In the genomic region with DNA sequence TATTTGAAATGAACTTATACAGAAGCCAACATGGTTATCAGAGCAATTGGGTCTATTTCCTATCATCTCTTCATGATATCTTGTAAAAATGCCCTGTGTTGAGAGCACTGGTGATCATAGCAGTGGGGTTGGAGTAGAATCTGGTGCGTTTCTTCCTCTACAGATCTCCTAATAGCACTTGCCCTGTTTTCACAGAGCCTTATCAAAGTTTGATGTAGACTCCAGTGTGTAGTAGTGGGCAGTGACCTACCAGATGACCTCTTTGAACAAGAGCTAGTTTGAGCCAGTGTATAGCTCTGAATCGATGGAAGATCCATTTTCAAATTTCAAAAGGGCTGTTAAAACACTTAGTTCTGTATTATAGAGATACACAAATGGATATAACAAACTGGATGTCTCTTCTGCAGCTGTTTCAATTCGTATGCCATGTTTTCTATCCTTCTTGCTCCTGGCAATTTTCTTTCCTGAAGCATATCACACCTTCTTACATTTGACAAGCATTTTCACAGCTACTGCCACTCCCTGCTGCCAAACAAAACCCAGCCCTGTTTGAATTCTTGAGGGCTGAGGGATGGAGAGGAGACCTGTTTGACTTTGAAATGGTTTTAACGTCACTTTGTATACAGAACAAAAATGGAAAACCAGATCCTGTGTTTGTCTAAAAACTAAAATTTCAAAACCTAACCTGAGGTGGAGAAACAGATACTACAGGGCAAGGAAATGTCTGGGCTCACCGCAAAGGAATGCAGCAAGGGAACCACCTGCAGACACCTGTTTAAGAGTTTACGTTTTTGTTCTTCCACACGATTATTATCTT, we compare ENCODE assay signal across 29 cellular contexts.
DNase-seq lines count a peak whose midpoint lies in the region; ATAC-seq and TF ChIP-seq lines count a peak whose summit lies in the region.
"Had no signal": no experiment of that assay in that cellular context is flagged by ENCODE, and none has a peak within 500 bp of the region (broad histone marks: within the 10 kb centered on the region; RNA-seq: fewer than 3 reads in every experiment).

No MANE protein-coding gene starts in this region.

- TF ChIP-seq CTCF in HL-60 (IDR thresholded peaks at IDR 0.05; ENCODE audit: insufficient read depth, low read length) (no peak), RWPE2 (IDR thresholded peaks at IDR 0.05; ENCODE audit: poor library complexity, severe bottlenecking) (no peak), ovary (IDR thresholded peaks at IDR 0.05) (no peak)

- WGBS in trophoblast cell (ENCODE audit: extremely low coverage, insufficient coverage, insufficient read length): no CpG with 5 or more reads among the region's 7 CpGs
- WGBS in ovary, 3 donors: 73 to 84% (median 75%) methylated on average over 7 of the region's 7 CpGs

- DNase-seq in HL-60 (ENCODE audit: low read depth in 1 of 2, low spot score in 1 of 2) (no peak), RWPE2 (ENCODE audit: low spot score) (no peak), left colon (no peak), trophoblast cell (peak; percentile 66 to 67), T-helper 9 cell (no peak), ovary (no peak)
- DNase-seq: activated CD4-positive, alpha-beta T cell treated with anti-CD3 and anti-CD28 coated beads, Interleukin-2, amount 50 U/mL, for 4 hours; activated CD4-positive, CD25-positive, alpha-beta regulatory T cell; activated CD8-positive, alpha-beta memory T cell treated with anti-CD3 and anti-CD28 coated beads, Interleukin-2, amount 10 ng/mL, durations not matched to agents 7 days and 5 days; activated gamma-delta T cell treated with Interleukin-2 at 50 U/mL for 16 hours; activated T-cell treated with anti-CD3 and anti-CD28 coated beads, Interleukin-2, amount 50 U/mL, for 4 hours; central memory CD4-positive, alpha-beta T cell; DND-41; effector memory CD8-positive, alpha-beta T cell; GF-D8; heart left ventricle; kidney; NCI-H146; Peyer's patch; psoas muscle; sigmoid colon; stimulated activated CD4-positive, alpha-beta T cell treated with anti-CD3 and anti-CD28 coated beads, Interleukin-12 subunit alpha, Interleukin-12 subunit beta, amount 100 ng/mL, for 4 hours; stimulated activated CD4-positive, alpha-beta T cell treated with anti-CD3 and anti-CD28 coated beads, Interleukin-2, amount 100 ng/mL, for 48 hours; stimulated activated naive CD8-positive, alpha-beta T cell treated with anti-CD3 and anti-CD28 coated beads, Interleukin-15, amount 100 ng/mL, for 72 hours; T-cell had no signal

- H3K79me2 ChIP-seq in trophoblast cell (ENCODE audit: control insufficient read depth, insufficient read depth, low read length, poor library complexity): no peaks in the 10 kb centered on the region

- H4K91ac ChIP-seq in trophoblast cell (ENCODE audit: low read depth, low read length): no peak overlapping the region

- H3K4me1 ChIP-seq in RWPE2 (ENCODE audit: insufficient read depth, poor library complexity, severe bottlenecking) (peaks cover 6% of the 10 kb centered on the region), trophoblast cell (ENCODE audit: control insufficient read depth in 1 of 2, insufficient read depth in 2 of 2, low read length in 2 of 2) (peaks cover 0 to 4% of the 10 kb centered on the region in 2 experiments), ovary (ENCODE audit: insufficient read depth) (no peaks in the 10 kb centered on the region)
- H3K4me1 ChIP-seq: BLaER1, Peyer's patch had no signal

- H4K12ac ChIP-seq in trophoblast cell (ENCODE audit: low read depth, low read length): no peak overlapping the region

- H3K14ac ChIP-seq in trophoblast cell (ENCODE audit: low read length): no peak overlapping the region

- no peak overlapping the region for H2BK120ac ChIP-seq in trophoblast cell (ENCODE audit: insufficient read depth, low read length, poor library complexity)

- H3K4ac ChIP-seq in trophoblast cell (ENCODE audit: low read depth, low read length): no peak overlapping the region

- no peak overlapping the region for H3K9ac ChIP-seq in trophoblast cell (ENCODE audit: low read length)
- H3K9ac ChIP-seq: BLaER1 had no signal

- no peak for TF ChIP-seq EP300 in ovary (IDR thresholded peaks at IDR 0.05)

- no peak overlapping the region for H4K8ac ChIP-seq in trophoblast cell (ENCODE audit: low read depth, low read length)

- intact Hi-C loops in left colon (cut with DNase I, micrococcal nuclease) (no loop called here), ovary (cut with DNase I) (no loop called here)

- H3K36me3 ChIP-seq in RWPE2 (ENCODE audit: low read depth) (no peaks in the 10 kb centered on the region), trophoblast cell (ENCODE audit: control insufficient read depth in 1 of 2, insufficient read depth in 2 of 2, low read length in 2 of 2) (no peaks in the 10 kb centered on the region), ovary (no peaks in the 10 kb centered on the region)
- H3K36me3 ChIP-seq: ascending aorta, BLaER1, heart left ventricle, Peyer's patch, sigmoid colon, SJSA1 had no signal

- no peak overlapping the region for H2BK12ac ChIP-seq in trophoblast cell (ENCODE audit: low read length)

- ATAC-seq in RWPE2 (ENCODE audit: low read depth) (peak; percentile 81), left colon (peak; percentile 82), GM21717 (IDR thresholded peaks at IDR 0.05; ENCODE audit: unreplicated experiment) (no peak)
- ATAC-seq: activated CD8-positive, alpha-beta memory T cell treated with anti-CD3 and anti-CD28 coated beads, Interleukin-2, amount 10 ng/mL, durations not matched to agents 7 days and 5 days; activated T-cell treated with anti-CD3 and anti-CD28 coated beads, Interleukin-2, amount 50 U/mL, for 4 hours; effector memory CD8-positive, alpha-beta T cell; heart left ventricle; stimulated activated naive CD8-positive, alpha-beta T cell treated with anti-CD3 and anti-CD28 coated beads, Interleukin-15, amount 100 ng/mL, for 72 hours; T-cell had no signal

- no peak for TF ChIP-seq POLR2A in ovary (IDR thresholded peaks at IDR 0.05)

- H3K18ac ChIP-seq in trophoblast cell (ENCODE audit: low read length): no peak overlapping the region

- no peak overlapping the region for H2BK5ac ChIP-seq in trophoblast cell (ENCODE audit: low read depth, low read length, poor library complexity)

- H3K4me3 ChIP-seq in HL-60 (replicated peaks; ENCODE audit: insufficient read depth, low read length) (no peak overlapping the region), RWPE2 (ENCODE audit: severe bottlenecking) (no peak overlapping the region), trophoblast cell (ENCODE audit: low read depth, low read length) (no peak overlapping the region), ovary (no peak overlapping the region)
- H3K4me3 ChIP-seq: ascending aorta, BLaER1, heart left ventricle, Peyer's patch, psoas muscle, sigmoid colon, SJSA1 had no signal

- H2AFZ ChIP-seq in trophoblast cell (ENCODE audit: insufficient read depth, low read length, poor library complexity): no peak overlapping the region

- H3K27me3 ChIP-seq in HL-60 (ENCODE audit: insufficient read depth, poor library complexity, severe bottlenecking): no peaks in the 10 kb centered on the region
- H3K27me3 ChIP-seq in RWPE2 (ENCODE audit: insufficient read depth, poor library complexity, severe bottlenecking): no peaks in the 10 kb centered on the region
- no peaks in the 10 kb centered on the region for H3K27me3 ChIP-seq in trophoblast cell (ENCODE audit: insufficient read depth, low read length)
- no peaks in the 10 kb centered on the region for H3K27me3 ChIP-seq in ovary
- H3K27me3 ChIP-seq: ascending aorta, BLaER1, heart left ventricle, Peyer's patch, sigmoid colon, SJSA1 had no signal

- H3K79me1 ChIP-seq in trophoblast cell (ENCODE audit: low read length): no peaks in the 10 kb centered on the region

- H3K27ac ChIP-seq in HL-60 (replicated peaks): peak overlapping the region; percentile 43
- H3K27ac ChIP-seq in RWPE2 (ENCODE audit: poor library complexity, severe bottlenecking): no peak overlapping the region
- no peak overlapping the region for H3K27ac ChIP-seq in trophoblast cell (ENCODE audit: low read depth, low read length)
- H3K27ac ChIP-seq in ovary: no peak overlapping the region
- H3K27ac ChIP-seq: ascending aorta, BLaER1, heart left ventricle, Peyer's patch, psoas muscle, sigmoid colon, SJSA1 had no signal

- H3K4me2 ChIP-seq in trophoblast cell (ENCODE audit: low read length): no peak overlapping the region
- H3K4me2 ChIP-seq: BLaER1 had no signal

- H2AK5ac ChIP-seq in trophoblast cell (ENCODE audit: low read length): no peak overlapping the region

- H3K23ac ChIP-seq in trophoblast cell (ENCODE audit: low read length): no peak overlapping the region

- no peaks in the 10 kb centered on the region for H3K9me3 ChIP-seq in RWPE2 (ENCODE audit: severe bottlenecking)
- no peaks in the 10 kb centered on the region for H3K9me3 ChIP-seq in trophoblast cell (ENCODE audit: insufficient read depth, low read depth, low read length)
- H3K9me3 ChIP-seq in ovary: no peaks in the 10 kb centered on the region
- H3K9me3 ChIP-seq: ascending aorta, BLaER1, heart left ventricle, Peyer's patch, psoas muscle, sigmoid colon, SJSA1 had no signal

Comparison
In these comparisons a context has a peak if more than half of its experiments do, and no peak if none do; other contexts are left out.
1. DNase-seq: peak in trophoblast cell (2 of 2); none in HL-60 (0 of 2), RWPE2 (single experiment), left colon (0 of 2), T-helper 9 cell (single experiment) and ovary (0 of 5).